Comparison of ENCODE assay signal across 2 cellular contexts in genomic region chr4:130127297-130127696, GRCh38.
TF ChIP-seq lines count a peak whose summit lies in the region.

No MANE protein-coding gene starts in this region.

TF ChIP-seq in HepG2, 621 proteins besides CTCF, POLR2A, EP300 and RAD21:
- TF ChIP-seq MAFK (conservative IDR thresholded peaks at IDR 0.05 in 1 of 2, IDR thresholded peaks at IDR 0.05 in 1 of 2; ENCODE audit: low read length in 2 of 2) = peak; percentile 97 to 99
- TF ChIP-seq, protein P1, sequence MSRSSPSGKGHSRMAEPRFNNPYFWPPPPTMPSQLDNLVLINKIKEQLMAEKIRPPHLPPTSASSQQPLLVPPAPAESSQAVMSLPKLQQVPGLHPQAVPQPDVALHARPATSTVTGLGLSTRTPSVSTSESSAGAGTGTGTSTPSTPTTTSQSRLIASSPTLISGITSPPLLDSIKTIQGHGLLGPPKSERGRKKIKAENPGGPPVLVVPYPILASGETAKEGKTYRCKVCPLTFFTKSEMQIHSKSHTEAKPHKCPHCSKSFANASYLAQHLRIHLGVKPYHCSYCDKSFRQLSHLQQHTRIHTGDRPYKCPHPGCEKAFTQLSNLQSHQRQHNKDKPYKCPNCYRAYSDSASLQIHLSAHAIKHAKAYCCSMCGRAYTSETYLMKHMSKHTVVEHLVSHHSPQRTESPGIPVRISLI (CRISPR knock-in tag; IDR thresholded peaks at IDR 0.05; ENCODE audit: borderline replicate concordance) = no peak
- no peak for TF ChIP-seq MTA3 (CRISPR knock-in tag; IDR thresholded peaks at IDR 0.05)
- no peak for TF ChIP-seq PRMT3 (CRISPR knock-in tag; IDR thresholded peaks at IDR 0.05; ENCODE audit: borderline replicate concordance, low read depth)
- TF ChIP-seq SRSF1 (optimal IDR thresholded peaks at IDR 0.05; ENCODE audit: low read depth, low read length) = no peak
- TF ChIP-seq, protein P2, sequence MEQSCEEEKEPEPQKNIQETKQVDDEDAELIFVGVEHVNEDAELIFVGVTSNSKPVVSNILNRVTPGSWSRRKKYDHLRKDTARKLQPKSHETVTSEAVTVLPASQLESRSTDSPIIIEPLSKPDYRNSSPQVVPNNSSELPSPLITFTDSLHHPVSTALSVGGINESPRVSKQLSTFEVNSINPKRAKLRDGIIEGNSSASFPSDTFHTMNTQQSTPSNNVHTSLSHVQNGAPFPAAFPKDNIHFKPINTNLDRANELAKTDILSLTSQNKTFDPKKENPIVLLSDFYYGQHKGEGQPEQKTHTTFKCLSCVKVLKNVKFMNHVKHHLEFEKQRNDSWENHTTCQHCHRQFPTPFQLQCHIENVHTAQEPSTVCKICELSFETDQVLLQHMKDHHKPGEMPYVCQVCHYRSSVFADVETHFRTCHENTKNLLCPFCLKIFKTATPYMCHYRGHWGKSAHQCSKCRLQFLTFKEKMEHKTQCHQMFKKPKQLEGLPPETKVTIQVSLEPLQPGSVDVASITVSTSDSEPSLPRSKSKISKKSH (CRISPR knock-in tag; IDR thresholded peaks at IDR 0.05; ENCODE audit: borderline replicate concordance) = no peak
- no peak for TF ChIP-seq NCOA5 (CRISPR knock-in tag; IDR thresholded peaks at IDR 0.05)
- TF ChIP-seq ZSCAN30 (CRISPR knock-in tag; IDR thresholded peaks at IDR 0.05) = no peak
- TF ChIP-seq PHF21A (CRISPR knock-in tag; IDR thresholded peaks at IDR 0.05) = no peak
- no peak for TF ChIP-seq MZF1 (CRISPR knock-in tag; IDR thresholded peaks at IDR 0.05; ENCODE audit: borderline replicate concordance)
- no peak for TF ChIP-seq PAF1 (CRISPR knock-in tag; IDR thresholded peaks at IDR 0.05)
- TF ChIP-seq MAFF (IDR thresholded peaks at IDR 0.05; ENCODE audit: low read depth, low read length) = peak; percentile 98
- TF ChIP-seq, protein P3, sequence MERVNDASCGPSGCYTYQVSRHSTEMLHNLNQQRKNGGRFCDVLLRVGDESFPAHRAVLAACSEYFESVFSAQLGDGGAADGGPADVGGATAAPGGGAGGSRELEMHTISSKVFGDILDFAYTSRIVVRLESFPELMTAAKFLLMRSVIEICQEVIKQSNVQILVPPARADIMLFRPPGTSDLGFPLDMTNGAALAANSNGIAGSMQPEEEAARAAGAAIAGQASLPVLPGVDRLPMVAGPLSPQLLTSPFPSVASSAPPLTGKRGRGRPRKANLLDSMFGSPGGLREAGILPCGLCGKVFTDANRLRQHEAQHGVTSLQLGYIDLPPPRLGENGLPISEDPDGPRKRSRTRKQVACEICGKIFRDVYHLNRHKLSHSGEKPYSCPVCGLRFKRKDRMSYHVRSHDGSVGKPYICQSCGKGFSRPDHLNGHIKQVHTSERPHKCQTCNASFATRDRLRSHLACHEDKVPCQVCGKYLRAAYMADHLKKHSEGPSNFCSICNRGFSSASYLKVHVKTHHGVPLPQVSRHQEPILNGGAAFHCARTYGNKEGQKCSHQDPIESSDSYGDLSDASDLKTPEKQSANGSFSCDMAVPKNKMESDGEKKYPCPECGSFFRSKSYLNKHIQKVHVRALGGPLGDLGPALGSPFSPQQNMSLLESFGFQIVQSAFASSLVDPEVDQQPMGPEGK (CRISPR knock-in tag; IDR thresholded peaks at IDR 0.05) = no peak
- TF ChIP-seq NR2F6 (IDR thresholded peaks at IDR 0.05) = no peak
- no peak for TF ChIP-seq NR2F6 (CRISPR knock-in tag; IDR thresholded peaks at IDR 0.05)

TF ChIP-seq in H1, 55 proteins besides CTCF, POLR2A, EP300 and RAD21 (continued from another document):
- TF ChIP-seq MAFK (IDR thresholded peaks at IDR 0.05; ENCODE audit: low read depth, low read length) (peak; percentile 96), BACH1 (IDR thresholded peaks at IDR 0.05; ENCODE audit: low read length) (no peak)
